8 cellular contexts compared by ENCODE assay signal in genomic region chr2:230714122-230714453, GRCh38. TPM values are rescaled to one million over a fixed set of nuclear protein-coding genes. Genes with fewer than 3 reads are reported as not detected.
A peak's percentile ranks its signal among the peaks of the same experiment; 100 is the strongest.
DNase-seq lines count a peak whose midpoint lies in the region; ATAC-seq and TF ChIP-seq lines count a peak whose summit lies in the region.

No MANE protein-coding gene starts in this region.

- WGBS in H9 (ENCODE audit: extremely low coverage, insufficient read length, low lambda C conversion rate) = no CpG with 5 or more reads among the region's 4 CpGs

- no peak overlapping the region for H3K56ac ChIP-seq in H9 (ENCODE audit: insufficient read length, low read depth, low read length)

- peak; percentile 21 for DNase-seq in Calu3
- no peak for DNase-seq in H9
- peak; percentile 53 for DNase-seq in central memory CD4-positive, alpha-beta T cell
- DNase-seq in left lobe of liver (ENCODE audit: low spot score) = no peak
- DNase-seq in UCSD-AML1 (lab: John Stamatoyannopoulos, UW; ENCODE audit: unreplicated experiment) = no peak

- H3T11ph ChIP-seq in H9 (ENCODE audit: low read length) = no peak overlapping the region

- H3K36me3 Mint-ChIP-seq in Calu3 (ENCODE audit: insufficient read depth, unreplicated experiment) (peaks cover 49% of the 10 kb centered on the region), H9 (ENCODE audit: insufficient read depth in 1 of 3, low read depth in 3 of 3) (peaks cover 3 to 10% (median 7%) of the 10 kb centered on the region in 3 experiments; a peak in 5 of 7 replicates)
- H3K36me3 Mint-ChIP-seq in stimulated activated memory B cell treated with anti-CD40 and anti-IgM and Interleukin-4, amounts not matched to agents 10 μg/mL and 1 μg/mL and 100 μg/mL, for 72 hours = peaks cover 11% of the 10 kb centered on the region

- no peaks in the 10 kb centered on the region for H3K27me3 Mint-ChIP-seq in Calu3 (ENCODE audit: unreplicated experiment)
- H3K27me3 Mint-ChIP-seq in H9 (ENCODE audit: low read depth) = no peaks in the 10 kb centered on the region
- no peaks in the 10 kb centered on the region for H3K27me3 Mint-ChIP-seq in stimulated activated memory B cell treated with anti-CD40 and anti-IgM and Interleukin-4, amounts not matched to agents 10 μg/mL and 1 μg/mL and 100 μg/mL, for 72 hours

- H2BK20ac ChIP-seq in H9 (ENCODE audit: low read depth, low read length, poor library complexity, severe bottlenecking) = no peak overlapping the region

- peaks cover 37% of the 10 kb centered on the region for H3K4me1 Mint-ChIP-seq in Calu3 (ENCODE audit: low read depth, unreplicated experiment)
- peaks cover 40 to 43% of the 10 kb centered on the region in 2 experiments for H3K4me1 Mint-ChIP-seq in H9
- H3K4me1 Mint-ChIP-seq in stimulated activated memory B cell treated with anti-CD40 and anti-IgM and Interleukin-4, amounts not matched to agents 10 μg/mL and 1 μg/mL and 100 μg/mL, for 72 hours = peaks cover 62% of the 10 kb centered on the region

- H2BK5ac ChIP-seq in H9 (ENCODE audit: insufficient read length, low read length) = no peak overlapping the region

- H3K27me3 ChIP-seq in H9 (ENCODE audit: insufficient read depth, low read length) = no peaks in the 10 kb centered on the region

- peak overlapping the region; percentile 64 for H3K9ac ChIP-seq in H9 (ENCODE audit: extremely low read depth, insufficient read length, low read length)

- no peak overlapping the region for H4K91ac ChIP-seq in H9 (ENCODE audit: insufficient read length, low read depth, low read length)

- H3K4me3 Mint-ChIP-seq in Calu3 (ENCODE audit: low read depth, unreplicated experiment) = peak overlapping the region; percentile 94
- peak overlapping the region; percentile 95 to 96 for H3K4me3 Mint-ChIP-seq in H9
- H3K4me3 Mint-ChIP-seq in stimulated activated memory B cell treated with anti-CD40 and anti-IgM and Interleukin-4, amounts not matched to agents 10 μg/mL and 1 μg/mL and 100 μg/mL, for 72 hours = peak overlapping the region; percentile 94

- no peak overlapping the region for H2AK5ac ChIP-seq in H9 (ENCODE audit: insufficient read length, low read length)

- H4K20me1 ChIP-seq in H9 (ENCODE audit: control insufficient read depth, insufficient read depth, insufficient read length) = no peaks in the 10 kb centered on the region

- no peak overlapping the region for H2BK120ac ChIP-seq in H9 (ENCODE audit: low read depth, low read length, poor library complexity, severe bottlenecking)

- H3K4ac ChIP-seq in H9 (ENCODE audit: low read depth, low read length) = no peak overlapping the region

- no peak overlapping the region for H2BK12ac ChIP-seq in H9 (ENCODE audit: insufficient read length, low read depth, low read length)

- CTCF ChIA-PET in Calu3 (lab: Charles Lee) = interaction anchor here (0.6 to 1.9 kb wide), 12 partner anchors 9 to 554 kb away, joined by 3 to 16 read pairs (median 4); no protein-coding TSS in a partner anchor

- no peak for TF ChIP-seq CTCF in Calu3 (IDR thresholded peaks at IDR 0.05; ENCODE audit: unreplicated experiment)
- no peak for TF ChIP-seq CTCF in H9 (conservative IDR thresholded peaks at IDR 0.05)

- H3K18ac ChIP-seq in H9 (ENCODE audit: insufficient read length, low read depth, low read length) = no peak overlapping the region

- H3K23ac ChIP-seq in H9 (ENCODE audit: insufficient read length, low read depth, low read length) = no peak overlapping the region

- ATAC-seq in SK-N-SH treated with all-trans-retinoic acid at 6 μM for 48 hours = peak; percentile 72
- peak; percentile 9 for ATAC-seq in left lobe of liver
- no peak for ATAC-seq in stimulated activated memory B cell treated with anti-CD40 and anti-IgM and Interleukin-4, amounts not matched to agents 10 μg/mL and 1 μg/mL and 100 μg/mL, for 72 hours
- ATAC-seq in HG02938 (IDR thresholded peaks at IDR 0.05; ENCODE audit: unreplicated experiment) = no peak

- peak overlapping the region; percentile 81 for H3K27ac Mint-ChIP-seq in Calu3 (ENCODE audit: unreplicated experiment)
- peak overlapping the region in 2 of 3 experiments; percentile 96; a peak in 5 of 7 replicates for H3K27ac Mint-ChIP-seq in H9
- peak overlapping the region; percentile 87 for H3K27ac Mint-ChIP-seq in stimulated activated memory B cell treated with anti-CD40 and anti-IgM and Interleukin-4, amounts not matched to agents 10 μg/mL and 1 μg/mL and 100 μg/mL, for 72 hours

- peaks cover 30% of the 10 kb centered on the region; the same call in 1 of the 2 replicates for H3K79me2 ChIP-seq in H9 (ENCODE audit: insufficient read depth, low read length)

- intact Hi-C loops in Calu3 (cut with micrococcal nuclease; ENCODE audit: unreplicated experiment) = loop anchor here (2.0 to 10.0 kb wide), 2 partner anchors 81 to 99 kb away; no protein-coding TSS in a partner anchor

- no peak overlapping the region for H4K8ac ChIP-seq in H9 (replicated peaks; ENCODE audit: insufficient read length, low read depth, low read length)

- no peak overlapping the region for H2AFZ ChIP-seq in H9 (ENCODE audit: low read length)

- H3K27ac ChIP-seq in H9 (ENCODE audit: insufficient read length, low read depth, low read length) = no peak overlapping the region

- no peak overlapping the region for H2BK15ac ChIP-seq in H9 (ENCODE audit: low read depth, low read length)

- H4K5ac ChIP-seq in H9 (ENCODE audit: insufficient read length, low read depth, low read length) = no peak overlapping the region

- H3K4me1 ChIP-seq in H9 (ENCODE audit: insufficient read depth, low read length) = peaks cover 7% of the 10 kb centered on the region

- no peak overlapping the region for H3K14ac ChIP-seq in H9 (ENCODE audit: insufficient read depth, low read length)

- peaks cover 8% of the 10 kb centered on the region for H3K23me2 ChIP-seq in H9 (ENCODE audit: insufficient read length, low read depth, low read length, poor library complexity, severe bottlenecking)

- H3K9me3 Mint-ChIP-seq in Calu3 (ENCODE audit: low read depth, unreplicated experiment) (no peaks in the 10 kb centered on the region), H9 (peaks cover 0 to 3% of the 10 kb centered on the region in 2 experiments; a peak in 2 of 5 replicates)
- H3K9me3 Mint-ChIP-seq in stimulated activated memory B cell treated with anti-CD40 and anti-IgM and Interleukin-4, amounts not matched to agents 10 μg/mL and 1 μg/mL and 100 μg/mL, for 72 hours = no peaks in the 10 kb centered on the region

- no peaks in the 10 kb centered on the region for H3K9me3 ChIP-seq in H9 (ENCODE audit: control insufficient read depth, low read depth, low read length)

- no TSS peak for BruUV-seq in Calu3 (replicated peaks; lab: Mats Ljungman, UMichigan)

- peaks cover 5% of the 10 kb centered on the region for H3K79me1 ChIP-seq in H9 (ENCODE audit: insufficient read depth, low read depth, low read length, poor library complexity, severe bottlenecking)

- peak overlapping the region; percentile 81 for H3K4me2 ChIP-seq in H9 (ENCODE audit: insufficient read depth, insufficient read length, low read length)

TF ChIP-seq in SK-N-SH treated with all-trans-retinoic acid at 6 μM for 48 hours, 23 proteins besides CTCF, POLR2A, EP300 and RAD21 (continues in another document):
- no peak for TF ChIP-seq RARB (CRISPR knock-in tag; IDR thresholded peaks at IDR 0.05)
- TF ChIP-seq ISL1 (CRISPR knock-in tag; IDR thresholded peaks at IDR 0.05) = no peak
- TF ChIP-seq ZNF70 (CRISPR knock-in tag; IDR thresholded peaks at IDR 0.05) = no peak
- no peak for TF ChIP-seq ZC3H10 (CRISPR knock-in tag; IDR thresholded peaks at IDR 0.05)
- TF ChIP-seq OSR1 (CRISPR knock-in tag; IDR thresholded peaks at IDR 0.05) = no peak
- TF ChIP-seq SNAI2 (CRISPR knock-in tag; IDR thresholded peaks at IDR 0.05) = no peak
- no peak for TF ChIP-seq GLIS3 (CRISPR knock-in tag; IDR thresholded peaks at IDR 0.05)
- no peak for TF ChIP-seq POU6F1 (CRISPR knock-in tag; IDR thresholded peaks at IDR 0.05; ENCODE audit: borderline replicate concordance, low read depth)
- TF ChIP-seq ZFP3 (CRISPR knock-in tag; IDR thresholded peaks at IDR 0.05) = no peak
- TF ChIP-seq PATZ1 (CRISPR knock-in tag; IDR thresholded peaks at IDR 0.05; ENCODE audit: borderline replicate concordance) = no peak

RNA-seq across cellular contexts. Expression of gene CAB39, which starts 1.4 kb away (rescaled TPM):
- total RNA-seq in Calu3 (2022) = 84.9 and 88.7 TPM in 2 replicates
- total RNA-seq in H9 (2021) = 41.8 and 42.7 TPM in 2 replicates
- 22.6 TPM for total RNA-seq in left lobe of liver

Comparison
In these comparisons a context has a peak if more than half of its experiments do, and no peak if none do; other contexts are left out.
1. DNase-seq: peak in Calu3 (single experiment) and central memory CD4-positive, alpha-beta T cell (single experiment); none in H9 (single experiment), left lobe of liver (single experiment) and UCSD-AML1 (single experiment).
2. ATAC-seq: peak in SK-N-SH treated with all-trans-retinoic acid at 6 μM for 48 hours (single experiment) and left lobe of liver (single experiment); none in stimulated activated memory B cell treated with anti-CD40 and anti-IgM and Interleukin-4, amounts not matched to agents 10 μg/mL and 1 μg/mL and 100 μg/mL, for 72 hours (single experiment) and HG02938 (single experiment).
3. Peak in every context shown above with its lines, with median percentiles within 50 percentile points of each other: H3K27ac Mint-ChIP-seq and H3K4me3 Mint-ChIP-seq.